ENCODE assay signal across 1 cellular context in the genomic region with DNA sequence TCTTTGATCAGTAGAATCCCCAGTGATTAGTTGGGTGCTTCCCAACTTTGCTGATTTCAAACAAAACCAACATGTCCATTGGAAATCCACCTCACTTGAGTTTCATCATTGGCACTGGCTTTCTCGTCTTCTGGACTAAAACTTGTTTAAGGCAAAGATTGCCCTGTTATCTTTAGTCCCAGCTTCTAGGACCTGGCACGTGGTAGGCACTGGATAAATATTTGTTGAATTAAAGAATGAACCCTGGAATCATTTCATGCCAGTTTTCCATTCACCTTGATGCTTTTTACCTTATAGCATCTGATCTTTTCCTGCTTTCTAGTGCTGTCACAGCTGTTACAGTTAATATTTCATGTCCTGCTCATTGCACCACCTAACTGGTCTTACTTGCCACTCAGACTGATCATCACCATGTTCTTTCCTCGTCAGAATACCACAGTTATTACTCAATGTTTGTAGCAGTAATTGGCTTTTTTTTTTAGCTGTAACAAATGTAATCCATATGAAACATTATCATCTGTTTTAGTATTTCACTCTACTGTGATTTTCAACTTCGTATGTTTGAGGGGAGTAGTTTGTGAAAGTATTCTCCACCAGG.
TF ChIP-seq lines count a peak whose summit lies in the region.

No MANE protein-coding gene starts in this region.

TF ChIP-seq in WTC11, 78 proteins besides CTCF, POLR2A, EP300 and RAD21 (continued from another document):
- TF ChIP-seq, protein P1, sequence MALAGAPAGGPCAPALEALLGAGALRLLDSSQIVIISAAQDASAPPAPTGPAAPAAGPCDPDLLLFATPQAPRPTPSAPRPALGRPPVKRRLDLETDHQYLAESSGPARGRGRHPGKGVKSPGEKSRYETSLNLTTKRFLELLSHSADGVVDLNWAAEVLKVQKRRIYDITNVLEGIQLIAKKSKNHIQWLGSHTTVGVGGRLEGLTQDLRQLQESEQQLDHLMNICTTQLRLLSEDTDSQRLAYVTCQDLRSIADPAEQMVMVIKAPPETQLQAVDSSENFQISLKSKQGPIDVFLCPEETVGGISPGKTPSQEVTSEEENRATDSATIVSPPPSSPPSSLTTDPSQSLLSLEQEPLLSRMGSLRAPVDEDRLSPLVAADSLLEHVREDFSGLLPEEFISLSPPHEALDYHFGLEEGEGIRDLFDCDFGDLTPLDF (CRISPR knock-in tag; IDR thresholded peaks at IDR 0.05): no peak
- no peak for TF ChIP-seq FOXJ3 (CRISPR knock-in tag; IDR thresholded peaks at IDR 0.05; ENCODE audit: borderline replicate concordance)
